In genomic region chr2:85611217-85611704, GRCh38 we compare ENCODE assay signal across 8 cellular contexts. TPM values are rescaled to one million over a fixed set of nuclear protein-coding genes. Genes with fewer than 3 reads are reported as not detected.
A peak's percentile ranks its signal among the peaks of the same experiment; 100 is the strongest.
DNase-seq lines count a peak whose midpoint lies in the region; ATAC-seq and TF ChIP-seq lines count a peak whose summit lies in the region.

No MANE protein-coding gene starts in this region.

- peaks cover 19% of the 10 kb centered on the region for H3K4me1 Mint-ChIP-seq in neural progenitor cell

- no peaks in the 10 kb centered on the region for H3K9me3 Mint-ChIP-seq in neural progenitor cell

- H3K27me3 Mint-ChIP-seq in neural progenitor cell (ENCODE audit: insufficient read depth, low read depth): peaks cover 2% of the 10 kb centered on the region

- no peaks in the 10 kb centered on the region for H3K9me2 ChIP-seq in Loucy (replicated peaks; ENCODE audit: low read depth, low read length)

- peak overlapping the region; percentile 72 for H3K4me2 ChIP-seq in Loucy (ENCODE audit: low read depth, low read length, poor library complexity, severe bottlenecking)
- H3K4me2 ChIP-seq in neural progenitor cell: peak overlapping the region; percentile 80

- H3K4me3 ChIP-seq in Loucy (ENCODE audit: low read length, poor library complexity, severe bottlenecking) (peak overlapping the region; percentile 81), ectodermal cell (ENCODE audit: insufficient read depth, low read depth, low read length) (peak overlapping the region; percentile 95), neural progenitor cell (peak overlapping the region; percentile 64)

- H3K79me2 ChIP-seq in Loucy (ENCODE audit: insufficient read depth, low read length) (peaks cover 37% of the 10 kb centered on the region), neural progenitor cell (ENCODE audit: low read depth) (peaks cover 24% of the 10 kb centered on the region)

- H3F3A ChIP-seq in Loucy (ENCODE audit: low read depth) (peaks cover 2% of the 10 kb centered on the region; the same call in 1 of the 2 replicates), neural progenitor cell (ENCODE audit: low read depth) (peaks cover 37% of the 10 kb centered on the region)

- H2AFZ ChIP-seq in Loucy (ENCODE audit: low read length) (peak overlapping the region; percentile 56), neural progenitor cell (replicated peaks) (no peak overlapping the region)

- H3K4me3 Mint-ChIP-seq in neural progenitor cell: peak overlapping the region; percentile 100

- H3K4me1 ChIP-seq in ES-I3 (ENCODE audit: insufficient read depth, low read length): no peaks in the 10 kb centered on the region
- H3K4me1 ChIP-seq in Loucy (ENCODE audit: insufficient read depth, low read length, poor library complexity, severe bottlenecking): peaks cover 8% of the 10 kb centered on the region
- no peaks in the 10 kb centered on the region for H3K4me1 ChIP-seq in ectodermal cell (ENCODE audit: control insufficient read depth, insufficient read depth, low read length)
- no peaks in the 10 kb centered on the region for H3K4me1 ChIP-seq in neural progenitor cell

- H3K27ac Mint-ChIP-seq in neural progenitor cell: peak overlapping the region; percentile 94

- H3K9ac ChIP-seq in ES-I3 (ENCODE audit: low read depth, low read length): peak overlapping the region; percentile 93
- peak overlapping the region; percentile 86 for H3K9ac ChIP-seq in Loucy (ENCODE audit: low read depth, low read length, poor library complexity, severe bottlenecking)
- H3K9ac ChIP-seq in neural progenitor cell: peak overlapping the region; percentile 29

- peaks cover 12% of the 10 kb centered on the region for H4K20me1 ChIP-seq in Loucy (ENCODE audit: insufficient read depth, low read length, poor library complexity, severe bottlenecking)
- H4K20me1 ChIP-seq in neural progenitor cell (ENCODE audit: low read depth): peaks cover 13% of the 10 kb centered on the region

- peaks cover 17% of the 10 kb centered on the region for H3K36me3 Mint-ChIP-seq in neural progenitor cell

- H3K27ac ChIP-seq in ectodermal cell (ENCODE audit: insufficient read depth, low read depth, low read length, poor library complexity, severe bottlenecking) (no peak overlapping the region), neural progenitor cell (no peak overlapping the region)

- H3K36me3 ChIP-seq in ES-I3 (ENCODE audit: insufficient read depth, low read length) (peaks cover 14% of the 10 kb centered on the region), Loucy (ENCODE audit: insufficient read depth, low read length) (peaks cover 15% of the 10 kb centered on the region; the same call in 1 of the 2 replicates), ectodermal cell (ENCODE audit: control insufficient read depth, insufficient read depth, low read length) (peaks cover 18% of the 10 kb centered on the region), neural progenitor cell (no peaks in the 10 kb centered on the region)

- no peak for ATAC-seq in GM19395 (IDR thresholded peaks at IDR 0.05; ENCODE audit: unreplicated experiment)

- H3K9me3 ChIP-seq in ES-I3 (ENCODE audit: control insufficient read depth, insufficient read depth, low read length): no peaks in the 10 kb centered on the region
- H3K9me3 ChIP-seq in Loucy (ENCODE audit: insufficient read depth, low read depth, low read length): no peaks in the 10 kb centered on the region
- no peaks in the 10 kb centered on the region for H3K9me3 ChIP-seq in ectodermal cell (ENCODE audit: control insufficient read depth, low read length)
- H3K9me3 ChIP-seq in neural progenitor cell (ENCODE audit: low read depth): no peaks in the 10 kb centered on the region

- H3K27me3 ChIP-seq in Loucy (ENCODE audit: insufficient read depth, low read length, poor library complexity, severe bottlenecking) (no peaks in the 10 kb centered on the region), ectodermal cell (ENCODE audit: control insufficient read depth, insufficient read depth, low read length, poor library complexity, severe bottlenecking) (no peaks in the 10 kb centered on the region), neural progenitor cell (no peaks in the 10 kb centered on the region)

- WGBS in ectodermal cell, 2 experiments: 10% methylated on average over 24 of the region's 24 CpGs

- no peak for DNase-seq in neural progenitor cell (ENCODE audit: low spot score)
- DNase-seq in posterior cingulate gyrus: no peak
- no peak for DNase-seq in NCI-H187 (lab: John Stamatoyannopoulos, UW)
- DNase-seq in HuH-7 (ENCODE audit: low spot score): no peak

- intact Hi-C loops in posterior cingulate gyrus (cut with DNase I): no loop called here

- TF ChIP-seq CTCF in Loucy (conservative IDR thresholded peaks at IDR 0.05; ENCODE audit: low read length) (no peak), neural progenitor cell (IDR thresholded peaks at IDR 0.05) (no peak)

RNA-seq across cellular contexts. Expression of gene C2orf68, which starts 0.6 kb away (rescaled TPM):
- 56.1 TPM for polyA plus RNA-seq in ectodermal cell (2013, experiment 1 of 4)
- 63.0 TPM for polyA plus RNA-seq in ectodermal cell (2013, experiment 2 of 4)
- polyA plus RNA-seq in ectodermal cell (2013, experiment 3 of 4): 54.2 TPM
- polyA plus RNA-seq in ectodermal cell (2013, experiment 4 of 4): 65.0 TPM
- 31.1 and 47.6 TPM in 2 replicates for total RNA-seq in neural progenitor cell (ENCODE audit: low replicate concordance)

RNA-seq across cellular contexts. Expression of gene USP39, which starts 4.7 kb away (rescaled TPM):
- polyA plus RNA-seq in ectodermal cell (2013, experiment 1 of 4): 90.6 TPM
- 96.5 TPM for polyA plus RNA-seq in ectodermal cell (2013, experiment 2 of 4)
- polyA plus RNA-seq in ectodermal cell (2013, experiment 3 of 4): 75.9 TPM
- 80.5 TPM for polyA plus RNA-seq in ectodermal cell (2013, experiment 4 of 4)
- 85.3 and 87.3 TPM in 2 replicates for total RNA-seq in neural progenitor cell (ENCODE audit: low replicate concordance)

RNA-seq across cellular contexts. Expression of gene TMEM150A, which starts 8.8 kb away (rescaled TPM):
- 18.5 TPM for polyA plus RNA-seq in ectodermal cell (2013, experiment 1 of 4)
- polyA plus RNA-seq in ectodermal cell (2013, experiment 2 of 4): 21.2 TPM
- 19.8 TPM for polyA plus RNA-seq in ectodermal cell (2013, experiment 3 of 4)
- polyA plus RNA-seq in ectodermal cell (2013, experiment 4 of 4): 20.5 TPM
- 7.2 and 12.5 TPM in 2 replicates for total RNA-seq in neural progenitor cell (ENCODE audit: low replicate concordance)

RNA-seq across cellular contexts. Expression of gene RNF181, which starts 15.7 kb away (rescaled TPM):
- polyA plus RNA-seq in ectodermal cell (2013, experiment 1 of 4): 89.3 TPM
- polyA plus RNA-seq in ectodermal cell (2013, experiment 2 of 4): 95.3 TPM
- 89.7 TPM for polyA plus RNA-seq in ectodermal cell (2013, experiment 3 of 4)
- polyA plus RNA-seq in ectodermal cell (2013, experiment 4 of 4): 108 TPM
- total RNA-seq in neural progenitor cell (ENCODE audit: low replicate concordance): 81.3 and 113 TPM in 2 replicates

RNA-seq across cellular contexts. Expression of gene VAMP5, which starts 27.0 kb away (rescaled TPM):
- 3.3 TPM for polyA plus RNA-seq in ectodermal cell (2013, experiment 1 of 4)
- polyA plus RNA-seq in ectodermal cell (2013, experiment 2 of 4): 4.0 TPM
- polyA plus RNA-seq in ectodermal cell (2013, experiment 3 of 4): 3.5 TPM
- 6.6 TPM for polyA plus RNA-seq in ectodermal cell (2013, experiment 4 of 4)
- not detected in 2 replicates for total RNA-seq in neural progenitor cell (ENCODE audit: low replicate concordance)

Comparison
In these comparisons a context has a peak if more than half of its experiments do, and no peak if none do; other contexts are left out.
1. H3K9ac ChIP-seq: peak in every context shown above with its lines; median percentile 93 in ES-I3; 86 in Loucy; 29 in neural progenitor cell.